25 cellular contexts compared by ENCODE assay signal in genomic region chr19:30817965-30818364, GRCh38.
A peak's percentile ranks its signal among the peaks of the same experiment; 100 is the strongest.
DNase-seq lines count a peak whose midpoint lies in the region; ATAC-seq, FAIRE-seq and TF ChIP-seq lines count a peak whose summit lies in the region.
"Had no signal": no experiment of that assay in that cellular context is flagged by ENCODE, and none has a peak within 500 bp of the region (broad histone marks: within the 10 kb centered on the region; RNA-seq: fewer than 3 reads in every experiment).

No MANE protein-coding gene starts in this region.

- no peak overlapping the region for H3K4me3 ChIP-seq in HepG2 (replicated peaks in 1 of 3; ENCODE audit: insufficient read depth in 1 of 3, low read depth in 2 of 3, low read length in 3 of 3)
- H3K4me3 ChIP-seq: BLaER1, GM12878 had no signal

- no peak overlapping the region for H3K27ac Mint-ChIP-seq in activated CD4-positive, alpha-beta T cell treated with anti-CD3 and anti-CD28 coated beads, Interleukin-2, amount 10 ng/mL, durations not matched to agents 24 days and 14 days
- no peak overlapping the region for H3K27ac Mint-ChIP-seq in activated CD4-positive, alpha-beta T cell treated with anti-CD3 and anti-CD28 coated beads for 36 hours
- H3K27ac Mint-ChIP-seq: CD14-positive monocyte; CD4-positive, alpha-beta memory T cell; CD4-positive, CD25-positive, alpha-beta regulatory T cell; CD8-positive, alpha-beta memory T cell had no signal

- H3K27me3 Mint-ChIP-seq in activated CD4-positive, alpha-beta T cell treated with anti-CD3 and anti-CD28 coated beads, Interleukin-2, amount 10 ng/mL, durations not matched to agents 24 days and 14 days, result no peaks in the 10 kb centered on the region
- peaks cover 17% of the 10 kb centered on the region for H3K27me3 Mint-ChIP-seq in activated CD4-positive, alpha-beta T cell treated with anti-CD3 and anti-CD28 coated beads for 36 hours
- H3K27me3 Mint-ChIP-seq: CD4-positive, CD25-positive, alpha-beta regulatory T cell had no signal

- H3K4me3 Mint-ChIP-seq in activated CD4-positive, alpha-beta T cell treated with anti-CD3 and anti-CD28 coated beads, Interleukin-2, amount 10 ng/mL, durations not matched to agents 24 days and 14 days, result no peak overlapping the region
- no peak overlapping the region for H3K4me3 Mint-ChIP-seq in activated CD4-positive, alpha-beta T cell treated with anti-CD3 and anti-CD28 coated beads for 36 hours
- H3K4me3 Mint-ChIP-seq: CD14-positive monocyte; CD4-positive, alpha-beta memory T cell; CD4-positive, CD25-positive, alpha-beta regulatory T cell; CD8-positive, alpha-beta memory T cell had no signal

- no peaks in the 10 kb centered on the region for H3K36me3 Mint-ChIP-seq in activated CD4-positive, alpha-beta T cell treated with anti-CD3 and anti-CD28 coated beads, Interleukin-2, amount 10 ng/mL, durations not matched to agents 24 days and 14 days (ENCODE audit: low read depth)
- H3K36me3 Mint-ChIP-seq in activated CD4-positive, alpha-beta T cell treated with anti-CD3 and anti-CD28 coated beads for 36 hours (ENCODE audit: low read depth), result no peaks in the 10 kb centered on the region
- H3K36me3 Mint-ChIP-seq: CD14-positive monocyte; CD4-positive, alpha-beta memory T cell; CD4-positive, CD25-positive, alpha-beta regulatory T cell; CD8-positive, alpha-beta memory T cell had no signal

- 0 out of 2 replicates have a peak overlapping the region, but pooled peaks have one; percentile 5 for H3K4me2 ChIP-seq in HepG2 (ENCODE audit: low read depth, low read length)
- H3K4me2 ChIP-seq: BLaER1 had no signal

- no peak for ATAC-seq in activated CD4-positive, alpha-beta T cell treated with anti-CD3 and anti-CD28 coated beads for 36 hours
- ATAC-seq in HepG2, result peak; percentile 66
- ATAC-seq: GM12878 had no signal

- TF ChIP-seq POLR2A in HepG2 (IDR thresholded peaks at IDR 0.05; ENCODE audit: insufficient read depth in 1 of 2, low read depth in 2 of 2, low read length in 2 of 2), result no peak

- H3K79me2 ChIP-seq in HepG2 (ENCODE audit: insufficient read depth, low read length), result no peaks in the 10 kb centered on the region

- in situ Hi-C loops in HepG2 (cut with HindIII; ENCODE audit: extremely low pct_ligation_motif_present, low pct_unique_long_range_greater_than_20kb), result no loop called here

- no peaks in the 10 kb centered on the region for H3K36me3 ChIP-seq in HepG2 (replicated peaks in 1 of 2; ENCODE audit: control insufficient read depth in 1 of 2, insufficient read depth in 2 of 2, low read length in 2 of 2)
- H3K36me3 ChIP-seq: BE2C, BLaER1 had no signal

- H3K4me1 ChIP-seq in HepG2 (ENCODE audit: insufficient read depth, low read length), result peaks cover 39% of the 10 kb centered on the region
- H3K4me1 ChIP-seq: BE2C, BLaER1 had no signal

- FAIRE-seq in HepG2 (lab: Jason Lieb, UNC), result peak; percentile 53
- FAIRE-seq: GM12878, GM12892, GM18507 had no signal

- no peak for TF ChIP-seq CTCF in HepG2 (CRISPR knock-in tag; IDR thresholded peaks at IDR 0.05)

- CTCF ChIA-PET in activated CD4-positive, alpha-beta T cell treated with anti-CD3 and anti-CD28 coated beads for 36 hours (lab: Charles Lee), result no interaction called here
- CTCF ChIA-PET in HepG2 (lab: Yijun Ruan, JAX; ENCODE audit: low intra/inter-chr PET ratio, low total read pairs), result no interaction called here

- intact Hi-C loops in activated CD4-positive, alpha-beta T cell treated with anti-CD3 and anti-CD28 coated beads, Interleukin-2, amount 10 ng/mL, durations not matched to agents 24 days and 14 days (cut with micrococcal nuclease), result no loop called here
- intact Hi-C loops in activated CD4-positive, alpha-beta T cell treated with anti-CD3 and anti-CD28 coated beads for 36 hours (cut with DNase I, micrococcal nuclease), result no loop called here
- intact Hi-C loops in HepG2 (cut with micrococcal nuclease; ENCODE audit: unreplicated experiment), result no loop called here

- H3K9me3 Mint-ChIP-seq in activated CD4-positive, alpha-beta T cell treated with anti-CD3 and anti-CD28 coated beads, Interleukin-2, amount 10 ng/mL, durations not matched to agents 24 days and 14 days, result peaks cover 4% of the 10 kb centered on the region
- peaks cover 3% of the 10 kb centered on the region for H3K9me3 Mint-ChIP-seq in activated CD4-positive, alpha-beta T cell treated with anti-CD3 and anti-CD28 coated beads for 36 hours (ENCODE audit: low read depth)

- peak; percentile 14 for DNase-seq in activated CD4-positive, alpha-beta T cell treated with anti-CD3 and anti-CD28 coated beads, Interleukin-2, amount 10 ng/mL, durations not matched to agents 24 days and 14 days
- DNase-seq in activated CD4-positive, alpha-beta T cell treated with anti-CD3 and anti-CD28 coated beads for 36 hours, result no peak
- DNase-seq in HepG2 (ENCODE audit: low spot score) (peak; percentile 38), pons (ENCODE audit: low spot score) (no peak)
- DNase-seq in stimulated activated naive CD4-positive, alpha-beta T cell treated with Interleukin-2 at 50 U/mL for 16 hours (lab: John Stamatoyannopoulos, UW), result no peak
- DNase-seq: ACHN; BE2C; C1 segment of cervical spinal cord; CD4-positive, alpha-beta memory T cell; CD4-positive, CD25-positive, alpha-beta regulatory T cell; CD8-positive, alpha-beta memory T cell; COR-L47; DMS 273 treated with DMSO at 0.1 percent for 48 hours; DMS153; DMS53; DMS79; DND-41; EL; GDM1 had no signal

- H3K4me1 Mint-ChIP-seq in activated CD4-positive, alpha-beta T cell treated with anti-CD3 and anti-CD28 coated beads, Interleukin-2, amount 10 ng/mL, durations not matched to agents 24 days and 14 days, result no peaks in the 10 kb centered on the region
- H3K4me1 Mint-ChIP-seq in activated CD4-positive, alpha-beta T cell treated with anti-CD3 and anti-CD28 coated beads for 36 hours, result no peaks in the 10 kb centered on the region
- H3K4me1 Mint-ChIP-seq: CD14-positive monocyte; CD4-positive, alpha-beta memory T cell; CD4-positive, CD25-positive, alpha-beta regulatory T cell; CD8-positive, alpha-beta memory T cell had no signal

- no peak for TF ChIP-seq EP300 in HepG2 (IDR thresholded peaks at IDR 0.05; ENCODE audit: low read depth in 2 of 2, low read length in 2 of 2)
- no peak for TF ChIP-seq EP300 in HepG2 (CRISPR knock-in tag; IDR thresholded peaks at IDR 0.05; ENCODE audit: borderline replicate concordance)

- H3K27ac ChIP-seq in HepG2 (ENCODE audit: extremely low read length, insufficient read depth, low read length), result peak overlapping the region; percentile 7
- H3K27ac ChIP-seq: 22Rv1, BLaER1 had no signal

- 46% methylated on average over 3 of the region's 3 CpGs for WGBS in HepG2 (ENCODE audit: low lambda C conversion rate)

- H3K27me3 ChIP-seq in HepG2 (ENCODE audit: control insufficient read depth in 1 of 2, insufficient read depth in 2 of 2, low read length in 2 of 2), result no peaks in the 10 kb centered on the region
- H3K27me3 ChIP-seq: BE2C, BLaER1 had no signal

- POLR2A ChIA-PET in activated CD4-positive, alpha-beta T cell treated with anti-CD3 and anti-CD28 coated beads for 36 hours (lab: Charles Lee), result no interaction called here
- POLR2A ChIA-PET in HepG2 (lab: Yijun Ruan, JAX), result no interaction called here

- H3K9ac ChIP-seq in HepG2 (ENCODE audit: insufficient read depth, low read depth, low read length), result no peak overlapping the region
- H3K9ac ChIP-seq: BLaER1 had no signal

- H3K9me3 ChIP-seq in HepG2 (ENCODE audit: low read length), result peaks cover 57% of the 10 kb centered on the region
- H3K9me3 ChIP-seq: BE2C, BLaER1 had no signal

- no TSS peak for BruUV-seq in HepG2 (replicated peaks; lab: Mats Ljungman, UMichigan)

- no peak for TF ChIP-seq RAD21 in HepG2 (CRISPR knock-in tag; IDR thresholded peaks at IDR 0.05)

- H2AFZ ChIP-seq in HepG2 (ENCODE audit: low read length), result no peak overlapping the region

- H4K20me1 ChIP-seq in HepG2 (ENCODE audit: insufficient read depth, low read length), result no peaks in the 10 kb centered on the region
- H4K20me1 ChIP-seq: BLaER1 had no signal

TF ChIP-seq in HepG2, 621 proteins besides CTCF, POLR2A, EP300 and RAD21 (continues in another document):
- TF ChIP-seq HOMEZ (CRISPR knock-in tag; IDR thresholded peaks at IDR 0.05; ENCODE audit: low read depth) (peak; percentile 67; the same call in 1 of the 2 replicates), TAF15 (IDR thresholded peaks at IDR 0.05; ENCODE audit: low read depth, low read length, poor library complexity, severe bottlenecking) (no peak), MEIS2 (CRISPR knock-in tag; IDR thresholded peaks at IDR 0.05) (peak; percentile 74), SOX13 (IDR thresholded peaks at IDR 0.05) (no peak), SOX13 (CRISPR knock-in tag; conservative IDR thresholded peaks at IDR 0.05 in 1 of 2, IDR thresholded peaks at IDR 0.05 in 1 of 2) (0 out of 4 replicates have a peak, but pooled peaks of 1 of the 2 experiments have one; percentile 12), ZNF770 (CRISPR knock-in tag; IDR thresholded peaks at IDR 0.05) (no peak), HNF4G (IDR thresholded peaks at IDR 0.05; ENCODE audit: borderline replicate concordance, low read depth, low read length) (peak; percentile 34; the same call in 1 of the 2 replicates), HNF4G (CRISPR knock-in tag; IDR thresholded peaks at IDR 0.05; ENCODE audit: borderline replicate concordance, low read depth) (0 out of 2 replicates have a peak, but pooled peaks have one; percentile 22)

Comparison
In these comparisons a context has a peak if more than half of its experiments do, and no peak if none do; other contexts are left out.
1. DNase-seq: peak in activated CD4-positive, alpha-beta T cell treated with anti-CD3 and anti-CD28 coated beads, Interleukin-2, amount 10 ng/mL, durations not matched to agents 24 days and 14 days (single experiment) and HepG2 (single experiment); none in activated CD4-positive, alpha-beta T cell treated with anti-CD3 and anti-CD28 coated beads for 36 hours (single experiment), stimulated activated naive CD4-positive, alpha-beta T cell treated with Interleukin-2 at 50 U/mL for 16 hours (single experiment) and pons (single experiment).